Comparison of ENCODE assay signal across 1 cellular context in the genomic region with DNA sequence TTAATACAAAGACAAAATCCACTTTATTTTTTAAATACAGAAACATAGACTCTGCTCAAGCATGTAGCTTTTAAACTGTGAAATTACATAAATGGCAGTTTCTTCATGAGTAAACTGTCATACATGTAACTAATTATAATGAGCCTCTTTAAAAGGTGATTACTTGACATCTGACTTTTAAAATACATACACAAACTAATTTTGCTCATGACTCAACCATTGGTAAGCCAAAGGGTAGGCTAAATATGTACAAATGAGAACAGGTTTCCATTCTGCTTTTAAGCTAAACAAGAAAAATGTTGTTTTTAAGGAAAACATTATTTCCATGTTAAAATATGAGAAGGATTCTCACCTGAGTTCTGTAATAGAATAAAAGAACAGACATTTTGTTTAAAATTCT.
TF ChIP-seq lines count a peak whose summit lies in the region.

No MANE protein-coding gene starts in this region.

TF ChIP-seq in GM12878, 131 proteins besides CTCF, POLR2A, EP300 and RAD21 (continued from another document):
- TF ChIP-seq MTA3 (IDR thresholded peaks at IDR 0.05; ENCODE audit: borderline replicate concordance, low read length) (no peak), CHD1 (IDR thresholded peaks at IDR 0.05; ENCODE audit: low read depth, low read length) (no peak), SMAD1 (IDR thresholded peaks at IDR 0.05; ENCODE audit: low read depth, partially characterized antibody) (no peak), JUNB (IDR thresholded peaks at IDR 0.05) (no peak), PAX8 (IDR thresholded peaks at IDR 0.05) (no peak)
- TF ChIP-seq, protein P1, sequence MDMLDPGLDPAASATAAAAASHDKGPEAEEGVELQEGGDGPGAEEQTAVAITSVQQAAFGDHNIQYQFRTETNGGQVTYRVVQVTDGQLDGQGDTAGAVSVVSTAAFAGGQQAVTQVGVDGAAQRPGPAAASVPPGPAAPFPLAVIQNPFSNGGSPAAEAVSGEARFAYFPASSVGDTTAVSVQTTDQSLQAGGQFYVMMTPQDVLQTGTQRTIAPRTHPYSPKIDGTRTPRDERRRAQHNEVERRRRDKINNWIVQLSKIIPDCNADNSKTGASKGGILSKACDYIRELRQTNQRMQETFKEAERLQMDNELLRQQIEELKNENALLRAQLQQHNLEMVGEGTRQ (IDR thresholded peaks at IDR 0.05; ENCODE audit: borderline replicate concordance, low read depth, low read length) = no peak
TF ChIP-seq in GM12878: peak in this region for 0.
